Comparison of ENCODE assay signal across 20 cellular contexts in the genomic region with DNA sequence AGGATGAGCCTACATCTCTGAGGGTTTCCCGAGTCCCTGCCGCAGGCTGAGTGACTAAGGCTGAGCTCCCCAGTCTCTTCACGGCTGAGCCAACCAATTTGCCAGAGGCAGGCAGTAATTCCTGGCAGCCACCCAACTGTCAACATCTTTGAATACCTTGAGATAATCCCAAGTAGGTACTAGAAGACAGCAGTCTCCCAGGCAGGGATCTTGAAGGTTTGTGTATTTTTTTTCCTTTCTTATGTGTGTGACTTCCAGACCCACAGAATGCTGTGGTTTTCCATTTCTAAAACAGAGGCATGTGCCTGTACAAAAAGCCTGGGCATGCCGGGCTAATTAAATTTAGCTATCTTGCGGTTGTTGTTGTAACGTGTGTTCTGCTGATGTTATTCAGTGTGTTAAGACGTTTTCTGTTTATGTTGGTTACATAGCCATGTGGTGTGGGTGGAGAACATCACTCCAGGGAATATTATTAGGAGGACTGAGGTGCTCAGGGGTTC.
DNase-seq lines count a peak whose midpoint lies in the region; ATAC-seq and TF ChIP-seq lines count a peak whose summit lies in the region.
"Had no signal": no experiment of that assay in that cellular context is flagged by ENCODE, and none has a peak within 500 bp of the region (broad histone marks: within the 10 kb centered on the region; RNA-seq: fewer than 3 reads in every experiment).

No MANE protein-coding gene starts in this region.

- 79 to 84% methylated on average over 7 of the region's 7 CpGs for WGBS in aorta, 2 donors

- no peaks in the 10 kb centered on the region for H3K27me3 ChIP-seq in NT2/D1 (ENCODE audit: insufficient read depth, insufficient read length)
- no peaks in the 10 kb centered on the region for H3K27me3 ChIP-seq in aorta (ENCODE audit: control insufficient read depth in 1 of 2, insufficient read depth in 2 of 2, low read length in 1 of 2)
- H3K27me3 ChIP-seq: BLaER1, brain microvascular endothelial cell, ovary, tibial nerve had no signal

- H3K9me3 ChIP-seq in NT2/D1 (ENCODE audit: insufficient read depth, low read length) (peaks cover under 1% of the 10 kb centered on the region; the same call in 1 of the 2 replicates), aorta (ENCODE audit: control insufficient read depth, low read length) (no peaks in the 10 kb centered on the region)
- H3K9me3 ChIP-seq: BLaER1, ovary, tibial nerve had no signal

- H3K36me3 ChIP-seq in NT2/D1 (ENCODE audit: insufficient read depth, insufficient read length, low read length) (no peaks in the 10 kb centered on the region), aorta (ENCODE audit: control insufficient read depth in 1 of 2, insufficient read depth in 2 of 2, low read length in 1 of 2) (no peaks in the 10 kb centered on the region)
- H3K36me3 ChIP-seq: BLaER1, brain microvascular endothelial cell, ovary, tibial nerve had no signal

- H3K9me3 Mint-ChIP-seq in stimulated activated naive B cell treated with anti-CD40 and anti-IgM and Interleukin-4, amounts not matched to agents 10 μg/mL and 1 μg/mL and 100 μg/mL, for 72 hours: no peaks in the 10 kb centered on the region
- no peaks in the 10 kb centered on the region for H3K9me3 Mint-ChIP-seq in progenitor cell of endocrine pancreas (ENCODE audit: low read depth)
- H3K9me3 Mint-ChIP-seq: stimulated activated memory B cell treated with anti-CD40 and anti-IgM and Interleukin-4, amounts not matched to agents 10 μg/mL and 1 μg/mL and 100 μg/mL, for 72 hours; T-helper 1 cell treated with Interleukin-12 subunit alpha and Interleukin-12 subunit beta and Interleukin-4 antibody, amounts not matched to agents 30 μg/mL and 1 μg/mL, for 36 hours had no signal

- H3K4me1 Mint-ChIP-seq in stimulated activated naive B cell treated with anti-CD40 and anti-IgM and Interleukin-4, amounts not matched to agents 10 μg/mL and 1 μg/mL and 100 μg/mL, for 72 hours: no peaks in the 10 kb centered on the region
- H3K4me1 Mint-ChIP-seq in progenitor cell of endocrine pancreas (ENCODE audit: low read depth): no peaks in the 10 kb centered on the region
- H3K4me1 Mint-ChIP-seq: activated CD8-positive, alpha-beta memory T cell treated with anti-CD3 and anti-CD28 coated beads, Interleukin-2, amount 10 ng/mL, durations not matched to agents 7 days and 5 days; stimulated activated memory B cell treated with anti-CD40 and anti-IgM and Interleukin-4, amounts not matched to agents 10 μg/mL and 1 μg/mL and 100 μg/mL, for 72 hours had no signal

- H3K27ac ChIP-seq in aorta (ENCODE audit: low read depth in 1 of 2, low read length in 2 of 2): no peak overlapping the region
- H3K27ac ChIP-seq: BLaER1, brain microvascular endothelial cell, ovary, skin epidermis, tibial nerve had no signal

- no peak for ATAC-seq in stimulated activated naive B cell treated with anti-CD40 and anti-IgM and Interleukin-4, amounts not matched to agents 10 μg/mL and 1 μg/mL and 100 μg/mL, for 72 hours (replicated peaks)
- no peak for ATAC-seq in GM21515 (IDR thresholded peaks at IDR 0.05; ENCODE audit: unreplicated experiment)
- ATAC-seq in aorta (ENCODE audit: low FRiP score): no peak
- ATAC-seq: activated CD8-positive, alpha-beta memory T cell treated with anti-CD3 and anti-CD28 coated beads, Interleukin-2, amount 10 ng/mL, durations not matched to agents 7 days and 5 days; left colon; stimulated activated memory B cell treated with anti-CD40 and anti-IgM and Interleukin-4, amounts not matched to agents 10 μg/mL and 1 μg/mL and 100 μg/mL, for 72 hours had no signal

- H3K4me1 ChIP-seq in NT2/D1 (ENCODE audit: insufficient read depth, insufficient read length) (peaks cover 6% of the 10 kb centered on the region), aorta (ENCODE audit: control insufficient read depth in 1 of 2, insufficient read depth in 2 of 2, low read length in 2 of 2) (no peaks in the 10 kb centered on the region)
- H3K4me1 ChIP-seq: BLaER1, tibial nerve had no signal

- H3K4me3 ChIP-seq in NT2/D1 (ENCODE audit: insufficient read length, low read depth) (no peak overlapping the region), aorta (ENCODE audit: low read length in 2 of 2) (no peak overlapping the region)
- H3K4me3 ChIP-seq: BLaER1, ovary, skin epidermis, tibial nerve had no signal

- no peaks in the 10 kb centered on the region for H3K36me3 Mint-ChIP-seq in stimulated activated naive B cell treated with anti-CD40 and anti-IgM and Interleukin-4, amounts not matched to agents 10 μg/mL and 1 μg/mL and 100 μg/mL, for 72 hours
- H3K36me3 Mint-ChIP-seq in progenitor cell of endocrine pancreas (ENCODE audit: insufficient read depth): no peaks in the 10 kb centered on the region
- H3K36me3 Mint-ChIP-seq: activated CD8-positive, alpha-beta memory T cell treated with anti-CD3 and anti-CD28 coated beads, Interleukin-2, amount 10 ng/mL, durations not matched to agents 7 days and 5 days; stimulated activated memory B cell treated with anti-CD40 and anti-IgM and Interleukin-4, amounts not matched to agents 10 μg/mL and 1 μg/mL and 100 μg/mL, for 72 hours had no signal

- intact Hi-C loops in aorta (cut with DNase I): no loop called here

- DNase-seq in ELF-1 (ENCODE audit: low read depth, low spot score) (peak; percentile 40), NT2/D1 (ENCODE audit: low read depth, low spot score) (peak; percentile 30), dedifferentiated amniotic fluid mesenchymal stem cell (ENCODE audit: extremely low spot score) (peak; percentile 57), myocyte (ENCODE audit: low read depth) (peak; percentile 19), progenitor cell of endocrine pancreas (ENCODE audit: low spot score, unreplicated experiment) (no peak), aorta (no peak)
- DNase-seq in stimulated activated naive B cell treated with anti-CD40 and anti-IgM and Interleukin-4, amounts not matched to agents 10 μg/mL and 1 μg/mL and 100 μg/mL, for 72 hours: no peak
- DNase-seq: activated CD4-positive, CD25-positive, alpha-beta regulatory T cell treated with anti-CD3 and anti-CD28 coated beads, Interleukin-2, amount 50 U/mL, for 72 hours; activated CD8-positive, alpha-beta memory T cell treated with anti-CD3 and anti-CD28 coated beads, Interleukin-2, amount 10 ng/mL, durations not matched to agents 7 days and 5 days; brain microvascular endothelial cell; left colon; NCI-H2081 treated with DMSO at 0.1 percent for 48 hours; ovary; SHP77 had no signal

- no peak overlapping the region for H3K27ac Mint-ChIP-seq in stimulated activated naive B cell treated with anti-CD40 and anti-IgM and Interleukin-4, amounts not matched to agents 10 μg/mL and 1 μg/mL and 100 μg/mL, for 72 hours
- H3K27ac Mint-ChIP-seq in progenitor cell of endocrine pancreas: no peak overlapping the region
- H3K27ac Mint-ChIP-seq: activated CD8-positive, alpha-beta memory T cell treated with anti-CD3 and anti-CD28 coated beads, Interleukin-2, amount 10 ng/mL, durations not matched to agents 7 days and 5 days; stimulated activated memory B cell treated with anti-CD40 and anti-IgM and Interleukin-4, amounts not matched to agents 10 μg/mL and 1 μg/mL and 100 μg/mL, for 72 hours; T-helper 1 cell treated with Interleukin-12 subunit alpha and Interleukin-12 subunit beta and Interleukin-4 antibody, amounts not matched to agents 30 μg/mL and 1 μg/mL, for 36 hours had no signal

- H3K27me3 Mint-ChIP-seq in stimulated activated naive B cell treated with anti-CD40 and anti-IgM and Interleukin-4, amounts not matched to agents 10 μg/mL and 1 μg/mL and 100 μg/mL, for 72 hours: no peaks in the 10 kb centered on the region
- peaks cover 29% of the 10 kb centered on the region for H3K27me3 Mint-ChIP-seq in progenitor cell of endocrine pancreas

- TF ChIP-seq CTCF in progenitor cell of endocrine pancreas (IDR thresholded peaks at IDR 0.05; ENCODE audit: unreplicated experiment): no peak

- H3K4me3 Mint-ChIP-seq in stimulated activated naive B cell treated with anti-CD40 and anti-IgM and Interleukin-4, amounts not matched to agents 10 μg/mL and 1 μg/mL and 100 μg/mL, for 72 hours: no peak overlapping the region
- no peak overlapping the region for H3K4me3 Mint-ChIP-seq in progenitor cell of endocrine pancreas (ENCODE audit: low read depth)
- H3K4me3 Mint-ChIP-seq: activated CD8-positive, alpha-beta memory T cell treated with anti-CD3 and anti-CD28 coated beads, Interleukin-2, amount 10 ng/mL, durations not matched to agents 7 days and 5 days; stimulated activated memory B cell treated with anti-CD40 and anti-IgM and Interleukin-4, amounts not matched to agents 10 μg/mL and 1 μg/mL and 100 μg/mL, for 72 hours; T-helper 1 cell treated with Interleukin-12 subunit alpha and Interleukin-12 subunit beta and Interleukin-4 antibody, amounts not matched to agents 30 μg/mL and 1 μg/mL, for 36 hours had no signal

- H3K9ac ChIP-seq in NT2/D1 (ENCODE audit: insufficient read length, low read depth): no peak overlapping the region
- H3K9ac ChIP-seq: BLaER1 had no signal

Comparison
In these comparisons a context has a peak if more than half of its experiments do, and no peak if none do; other contexts are left out.
1. DNase-seq: peak in ELF-1 (single experiment), NT2/D1 (single experiment), dedifferentiated amniotic fluid mesenchymal stem cell (single experiment) and myocyte (single experiment); none in stimulated activated naive B cell treated with anti-CD40 and anti-IgM and Interleukin-4, amounts not matched to agents 10 μg/mL and 1 μg/mL and 100 μg/mL, for 72 hours (single experiment), progenitor cell of endocrine pancreas (single experiment) and aorta (0 of 2).